25 cellular contexts compared by ENCODE assay signal in genomic region chr10:114359953-114360345, GRCh38.
"Had no signal": no experiment of that assay in that cellular context is flagged by ENCODE, and none has a peak within 500 bp of the region (broad histone marks: within the 10 kb centered on the region; RNA-seq: fewer than 3 reads in every experiment).

No MANE protein-coding gene starts in this region.

- FAIRE-seq: TTC549 had no signal

- H3K9me3 ChIP-seq: body of pancreas, breast epithelium, Peyer's patch, SJSA1, SK-N-SH had no signal

- H3K27ac ChIP-seq: body of pancreas, breast epithelium, Peyer's patch, SJSA1 had no signal

- DNase-seq: activated CD4-positive, alpha-beta T cell treated with anti-CD3 and anti-CD28 coated beads for 36 hours; activated CD4-positive, alpha-beta T cell treated with anti-CD3 and anti-CD28 coated beads, Interleukin-2, amount 10 ng/mL, durations not matched to agents 7 days and 5 days; activated CD4-positive, alpha-beta T cell treated with anti-CD3 and anti-CD28 coated beads, Interleukin-2, amount 50 U/mL, for 48 hours; activated CD8-positive, alpha-beta T cell treated with anti-CD3 and anti-CD28 coated beads, Interleukin-2, amount 10 ng/mL, durations not matched to agents 7 days and 5 days; activated gamma-delta T cell; activated naive CD4-positive, alpha-beta T cell treated with Interleukin-2 at 50 U/mL for 16 hours; activated naive CD8-positive, alpha-beta T cell treated with anti-CD3 and anti-CD28 coated beads, Interleukin-2, amount 10 ng/mL, durations not matched to agents 7 days and 5 days; activated T-cell treated with anti-CD3 and anti-CD28 coated beads, Interleukin-2, amount 50 U/mL, for 24 hours; amygdala; body of pancreas; Karpas-422; KBM-7; NCI-H1105; NCI-H1436; NCI-H1694; NCI-H2029; NCI-H345; NCI-H524 treated with DMSO at 0.1 percent for 48 hours; Peyer's patch; RPMI8226; SHP77 treated with DMSO at 0.1 percent for 48 hours; SK-N-SH had no signal

- H3K4me1 ChIP-seq: Peyer's patch had no signal

- H3K27me3 ChIP-seq: body of pancreas, breast epithelium, Peyer's patch, SJSA1 had no signal

- H3K4me3 ChIP-seq: body of pancreas, breast epithelium, Peyer's patch, SJSA1 had no signal

- H3K36me3 ChIP-seq: breast epithelium, Peyer's patch, SJSA1 had no signal

- H3K4me2 ChIP-seq: SK-N-SH had no signal

- H3K9ac ChIP-seq: SK-N-SH had no signal
